11 cellular contexts compared by ENCODE assay signal in the genomic region with DNA sequence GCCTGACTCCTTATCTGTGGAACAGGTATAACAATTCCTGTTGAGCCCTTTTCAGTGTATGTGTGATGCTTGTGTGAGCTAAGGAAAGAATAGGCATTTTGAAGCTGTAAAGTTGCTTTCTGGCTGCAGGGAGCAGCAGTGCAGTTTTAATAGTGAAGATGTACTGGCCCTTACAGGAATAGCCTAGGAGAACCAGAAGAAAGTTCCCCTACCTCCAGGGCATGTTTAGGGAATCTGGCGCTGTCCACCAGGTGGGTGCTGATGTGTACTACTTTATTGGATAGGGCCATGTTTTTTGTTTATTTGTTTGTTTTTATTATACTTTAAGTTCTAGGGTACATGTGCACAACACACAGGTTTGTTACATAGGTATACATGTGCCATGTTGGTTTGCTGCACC. TPM values are rescaled to one million over a fixed set of nuclear protein-coding genes. Genes with fewer than 3 reads are reported as not detected.
DNase-seq lines count a peak whose midpoint lies in the region; ATAC-seq and TF ChIP-seq lines count a peak whose summit lies in the region.
"Had no signal": no experiment of that assay in that cellular context is flagged by ENCODE, and none has a peak within 500 bp of the region (broad histone marks: within the 10 kb centered on the region; RNA-seq: fewer than 3 reads in every experiment).

No MANE protein-coding gene starts in this region.

- peak overlapping the region; percentile 84 for H3K27ac Mint-ChIP-seq in activated T-helper 1 cell treated with anti-CD3 and anti-CD28 coated beads, Interleukin-12 subunit alpha, Interleukin-12 subunit beta, Interleukin-2, Interleukin-4 antibody, amounts not matched to agents 30 ng/mL and 10 ng/mL and 1 ng/mL, durations not matched to agents 14 hours and 24 hours and 36 hours
- no peak overlapping the region for H3K27ac Mint-ChIP-seq in CD14-positive monocyte
- H3K27ac Mint-ChIP-seq: activated B cell treated with CpG ODN at 0.5 μM for 24 hours; CD4-positive, alpha-beta T cell had no signal

- DNase-seq in AG08395 (ENCODE audit: low spot score) (peak; percentile 41), HCEC 1CT (peak; percentile 22), iris pigment epithelial cell (ENCODE audit: low read depth) (peak; percentile 10), NCI-H1694 (lab: John Stamatoyannopoulos, UW) (no peak), Right ventricle myocardium inferior (ENCODE audit: missing footprints) (no peak), CD14-positive monocyte (ENCODE audit: low spot score) (no peak)
- DNase-seq in activated T-helper 1 cell treated with anti-CD3 and anti-CD28 coated beads, Interleukin-12 subunit alpha, Interleukin-12 subunit beta, Interleukin-2, Interleukin-4 antibody, amounts not matched to agents 30 ng/mL and 10 ng/mL and 1 ng/mL, durations not matched to agents 14 hours and 24 hours and 36 hours (ENCODE audit: low spot score): no peak
- DNase-seq: activated B cell treated with CpG ODN at 0.5 μM for 24 hours; CD4-positive, alpha-beta T cell; Peyer's patch had no signal

- no peaks in the 10 kb centered on the region for H3K9me3 Mint-ChIP-seq in activated T-helper 1 cell treated with anti-CD3 and anti-CD28 coated beads, Interleukin-12 subunit alpha, Interleukin-12 subunit beta, Interleukin-2, Interleukin-4 antibody, amounts not matched to agents 30 ng/mL and 10 ng/mL and 1 ng/mL, durations not matched to agents 14 hours and 24 hours and 36 hours
- peaks cover 0 to 4% (median 0%) of the 10 kb centered on the region in 7 donors for H3K9me3 Mint-ChIP-seq in CD14-positive monocyte
- H3K9me3 Mint-ChIP-seq: activated B cell treated with CpG ODN at 0.5 μM for 24 hours; CD4-positive, alpha-beta T cell had no signal

- intact Hi-C loops in activated T-helper 1 cell treated with anti-CD3 and anti-CD28 coated beads, Interleukin-12 subunit alpha, Interleukin-12 subunit beta, Interleukin-2, Interleukin-4 antibody, amounts not matched to agents 30 ng/mL and 10 ng/mL and 1 ng/mL, durations not matched to agents 14 hours and 24 hours and 36 hours (cut with micrococcal nuclease): loop anchor here (5.0 kb wide), 1 partner anchor 1603 kb away; the partner anchor contains the start of gene CYP2R1
- intact Hi-C loops in Right ventricle myocardium inferior (cut with DNase I) (no loop called here), CD14-positive monocyte (cut with micrococcal nuclease) (no loop called here)

- H3K36me3 Mint-ChIP-seq in activated T-helper 1 cell treated with anti-CD3 and anti-CD28 coated beads, Interleukin-12 subunit alpha, Interleukin-12 subunit beta, Interleukin-2, Interleukin-4 antibody, amounts not matched to agents 30 ng/mL and 10 ng/mL and 1 ng/mL, durations not matched to agents 14 hours and 24 hours and 36 hours (ENCODE audit: low read depth): peaks cover 20% of the 10 kb centered on the region
- peaks cover 9 to 11% of the 10 kb centered on the region in 2 donors for H3K36me3 Mint-ChIP-seq in CD14-positive monocyte

- peaks cover 84% of the 10 kb centered on the region for H3K4me1 Mint-ChIP-seq in activated T-helper 1 cell treated with anti-CD3 and anti-CD28 coated beads, Interleukin-12 subunit alpha, Interleukin-12 subunit beta, Interleukin-2, Interleukin-4 antibody, amounts not matched to agents 30 ng/mL and 10 ng/mL and 1 ng/mL, durations not matched to agents 14 hours and 24 hours and 36 hours (ENCODE audit: low read depth)
- peaks cover 41% of the 10 kb centered on the region for H3K4me1 Mint-ChIP-seq in CD14-positive monocyte

- H3K27me3 Mint-ChIP-seq in activated T-helper 1 cell treated with anti-CD3 and anti-CD28 coated beads, Interleukin-12 subunit alpha, Interleukin-12 subunit beta, Interleukin-2, Interleukin-4 antibody, amounts not matched to agents 30 ng/mL and 10 ng/mL and 1 ng/mL, durations not matched to agents 14 hours and 24 hours and 36 hours (ENCODE audit: insufficient read depth): no peaks in the 10 kb centered on the region
- peaks cover 0 to 2% (median 2%) of the 10 kb centered on the region in 3 donors for H3K27me3 Mint-ChIP-seq in CD14-positive monocyte (ENCODE audit: low read depth in 3 of 3)
- H3K27me3 Mint-ChIP-seq: activated B cell treated with CpG ODN at 0.5 μM for 24 hours; CD4-positive, alpha-beta T cell had no signal

- no peak overlapping the region for H3K4me3 Mint-ChIP-seq in activated T-helper 1 cell treated with anti-CD3 and anti-CD28 coated beads, Interleukin-12 subunit alpha, Interleukin-12 subunit beta, Interleukin-2, Interleukin-4 antibody, amounts not matched to agents 30 ng/mL and 10 ng/mL and 1 ng/mL, durations not matched to agents 14 hours and 24 hours and 36 hours
- H3K4me3 Mint-ChIP-seq in CD14-positive monocyte: no peak overlapping the region
- H3K4me3 Mint-ChIP-seq: activated B cell treated with CpG ODN at 0.5 μM for 24 hours; CD4-positive, alpha-beta T cell had no signal

- no peak for TF ChIP-seq CTCF in CD14-positive monocyte (IDR thresholded peaks at IDR 0.05)

- ATAC-seq in HG02884 (IDR thresholded peaks at IDR 0.05; ENCODE audit: unreplicated experiment) (no peak), Right ventricle myocardium inferior (no peak)

RNA-seq across cellular contexts. Expression of gene BMAL1, which starts 11.5 kb away (rescaled TPM):
- total RNA-seq in activated T-helper 1 cell treated with anti-CD3 and anti-CD28 coated beads, Interleukin-12 subunit alpha, Interleukin-12 subunit beta, Interleukin-2, Interleukin-4 antibody, amounts not matched to agents 30 ng/mL and 10 ng/mL and 1 ng/mL, durations not matched to agents 14 hours and 24 hours and 36 hours: 33.6 and 33.7 TPM in 2 replicates
- 9.5 TPM for total RNA-seq in Right ventricle myocardium inferior
- 10 to 100 TPM; 10.2 to 11.5 TPM for polyA plus RNA-seq in CD14-positive monocyte

Comparison
In these comparisons a context has a peak if more than half of its experiments do, and no peak if none do; other contexts are left out.
1. DNase-seq: peak in AG08395 (single experiment), HCEC 1CT (single experiment) and iris pigment epithelial cell (single experiment); none in activated T-helper 1 cell treated with anti-CD3 and anti-CD28 coated beads, Interleukin-12 subunit alpha, Interleukin-12 subunit beta, Interleukin-2, Interleukin-4 antibody, amounts not matched to agents 30 ng/mL and 10 ng/mL and 1 ng/mL, durations not matched to agents 14 hours and 24 hours and 36 hours (single experiment), NCI-H1694 (single experiment), Right ventricle myocardium inferior (single experiment) and CD14-positive monocyte (single experiment).